In the genomic region with DNA sequence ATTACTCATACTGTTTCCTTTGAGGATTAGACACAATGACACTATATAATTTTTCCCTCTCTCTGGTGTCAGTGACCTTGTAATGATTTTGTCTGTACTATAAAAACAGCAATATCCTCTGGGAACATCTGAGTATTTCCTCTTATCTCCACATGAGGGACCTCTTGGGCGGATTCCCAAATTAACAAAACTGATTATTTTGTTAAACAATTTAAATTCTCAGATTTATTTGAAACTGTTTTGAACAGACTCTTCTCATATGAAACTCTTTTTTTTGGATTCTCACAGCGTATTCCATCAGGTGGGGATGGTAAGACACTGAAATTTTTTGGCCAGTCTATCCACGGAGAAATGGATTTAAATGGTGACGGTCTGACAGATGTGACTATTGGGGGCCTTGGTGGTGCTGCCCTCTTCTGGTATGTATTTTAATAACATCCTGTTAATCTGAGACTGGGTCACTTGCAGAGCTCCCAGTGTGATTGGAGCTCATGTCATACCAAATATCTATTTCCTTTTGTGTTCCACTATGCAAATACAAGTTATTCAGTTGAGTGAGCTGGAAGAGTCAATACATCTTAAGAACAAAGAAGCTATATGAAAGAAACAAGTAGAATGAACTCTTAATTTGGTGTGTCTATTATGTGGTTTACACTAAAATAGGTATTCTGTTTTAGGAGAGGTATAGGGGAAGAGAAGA, we compare ENCODE assay signal across 8 cellular contexts.
DNase-seq lines count a peak whose midpoint lies in the region; ATAC-seq and TF ChIP-seq lines count a peak whose summit lies in the region.

No MANE protein-coding gene starts in this region.

- peaks cover 6 to 9% of the 10 kb centered on the region in 2 donors for H3K4me1 Mint-ChIP-seq in natural killer cell

- H3K9me3 ChIP-seq in esophagus squamous epithelium: no peaks in the 10 kb centered on the region
- H3K9me3 ChIP-seq in suprapubic skin: no peaks in the 10 kb centered on the region

- H3K27me3 ChIP-seq in esophagus squamous epithelium (no peaks in the 10 kb centered on the region), suprapubic skin (no peaks in the 10 kb centered on the region)

- peak; percentile 59 for DNase-seq in DMS114 treated with DMSO at 0.1 percent for 48 hours (lab: John Stamatoyannopoulos, UW; ENCODE audit: unreplicated experiment)
- peak; percentile 59 for DNase-seq in HPDE6-E6E7 (ENCODE audit: extremely low spot score)
- DNase-seq in NOMO-1 treated with DMSO at 0.1 percent for 48 hours (lab: John Stamatoyannopoulos, UW; ENCODE audit: unreplicated experiment): peak; percentile 65
- DNase-seq in activated T-cell treated with anti-CD3 and anti-CD28 coated beads for 24 hours (ENCODE audit: low read depth): peak; percentile 29
- DNase-seq in esophagus squamous epithelium (lab: John Stamatoyannopoulos, UW): no peak
- DNase-seq in natural killer cell: no peak
- no peak for DNase-seq in suprapubic skin (ENCODE audit: low spot score in 2 of 2)

- H3K4me1 ChIP-seq in esophagus squamous epithelium (peaks cover 0 to 15% (median 3%) of the 10 kb centered on the region in 3 donors), suprapubic skin (peaks cover 2% of the 10 kb centered on the region)

- TF ChIP-seq POLR2A in esophagus squamous epithelium (IDR thresholded peaks at IDR 0.05): no peak
- TF ChIP-seq POLR2A in suprapubic skin (IDR thresholded peaks at IDR 0.05): no peak

- intact Hi-C loops in esophagus squamous epithelium (cut with DNase I): loop anchor here (10.0 kb wide), 1 partner anchor 131 kb away; a partner anchor contains a TSS
- intact Hi-C loops in natural killer cell (cut with micrococcal nuclease): loop anchor here (1.0 kb wide), 1 partner anchor 128 kb away; a partner anchor contains a TSS

- 3 to 8% methylated on average over 4 of the region's 4 CpGs for WGBS in esophagus squamous epithelium, 2 donors
- 7% methylated on average over 4 of the region's 4 CpGs for WGBS in suprapubic skin

- H3K9me3 Mint-ChIP-seq in natural killer cell: no peaks in the 10 kb centered on the region

- peak overlapping the region in 2 of 4 donors; percentile 13 to 49 for H3K4me3 ChIP-seq in esophagus squamous epithelium
- H3K4me3 ChIP-seq in suprapubic skin: peak overlapping the region; percentile 27

- peaks cover 10% of the 10 kb centered on the region in 2 donors for H3K27me3 Mint-ChIP-seq in natural killer cell (ENCODE audit: low read depth in 2 of 2)

- H3K4me3 Mint-ChIP-seq in natural killer cell: no peak overlapping the region

- TF ChIP-seq CTCF in esophagus squamous epithelium (IDR thresholded peaks at IDR 0.05) (peak in 5 of 6 experiments; percentile 68 to 76 (median 71)), natural killer cell (IDR thresholded peaks at IDR 0.05) (peak; percentile 82), suprapubic skin (IDR thresholded peaks at IDR 0.05) (peak; percentile 50 to 65)

- H3K27ac ChIP-seq in esophagus squamous epithelium (peak overlapping the region in 2 of 4 donors; percentile 29 to 46), suprapubic skin (no peak overlapping the region)

- no peak for TF ChIP-seq EP300 in suprapubic skin (IDR thresholded peaks at IDR 0.05)

- ATAC-seq in GM21390 (IDR thresholded peaks at IDR 0.05; ENCODE audit: unreplicated experiment) (peak; percentile 99), natural killer cell (peak; percentile 87 to 95 (median 91))

- H3K36me3 Mint-ChIP-seq in natural killer cell: no peaks in the 10 kb centered on the region

- H3K27ac Mint-ChIP-seq in natural killer cell: no peak overlapping the region

- peaks cover 0 to 7% (median 0%) of the 10 kb centered on the region in 3 donors for H3K36me3 ChIP-seq in esophagus squamous epithelium
- no peaks in the 10 kb centered on the region for H3K36me3 ChIP-seq in suprapubic skin

Comparison
In these comparisons a context has a peak if more than half of its experiments do, and no peak if none do; other contexts are left out.
1. DNase-seq: peak in DMS114 treated with DMSO at 0.1 percent for 48 hours (single experiment), HPDE6-E6E7 (single experiment), NOMO-1 treated with DMSO at 0.1 percent for 48 hours (single experiment) and activated T-cell treated with anti-CD3 and anti-CD28 coated beads for 24 hours (single experiment); none in esophagus squamous epithelium (single experiment), natural killer cell (single experiment) and suprapubic skin (0 of 2).
2. Peak in every context shown above with its lines, with median percentiles within 50 percentile points of each other: CTCF ChIP-seq.